Comparison of ENCODE assay signal across 27 cellular contexts in the genomic region with DNA sequence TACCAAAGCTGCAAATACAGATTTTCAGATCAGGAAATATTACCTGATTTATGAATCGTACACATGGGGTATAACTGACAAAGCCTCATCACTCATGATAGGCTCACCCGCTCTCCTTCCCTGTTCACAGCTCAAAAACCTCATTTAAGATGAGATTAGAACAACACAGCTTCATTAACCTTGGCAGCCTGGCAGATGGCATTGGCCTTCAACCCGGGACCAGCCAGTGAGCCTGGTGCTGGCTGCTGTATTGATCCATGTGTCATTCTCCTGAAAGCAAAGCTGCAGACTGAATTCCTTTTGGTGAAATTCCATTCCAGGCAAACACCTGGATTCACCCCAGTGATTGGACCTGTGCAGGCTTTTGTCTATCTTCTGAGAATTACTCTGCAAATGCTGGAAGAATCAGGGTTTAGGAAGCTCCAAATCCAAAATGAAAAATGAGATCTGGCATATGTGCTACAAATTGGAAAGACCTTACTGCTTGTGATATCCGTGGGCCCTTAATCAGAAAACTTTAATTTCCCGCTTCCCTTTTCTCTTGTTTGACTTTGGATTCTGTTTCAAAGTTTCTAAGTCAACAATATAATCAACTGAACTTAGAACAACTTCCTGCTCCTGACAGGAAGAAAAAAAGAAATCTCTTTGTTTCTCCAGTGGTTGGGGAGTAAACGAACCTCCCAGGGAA.
DNase-seq lines count a peak whose midpoint lies in the region; ATAC-seq, FAIRE-seq and TF ChIP-seq lines count a peak whose summit lies in the region.
"Had no signal": no experiment of that assay in that cellular context is flagged by ENCODE, and none has a peak within 500 bp of the region (broad histone marks: within the 10 kb centered on the region; RNA-seq: fewer than 3 reads in every experiment).

No MANE protein-coding gene starts in this region.

- H3K9ac ChIP-seq in keratinocyte (ENCODE audit: control insufficient read depth, extremely low read depth, insufficient read depth, low read length), result no peak overlapping the region
- no peak overlapping the region for H3K9ac ChIP-seq in neuronal stem cell (ENCODE audit: low read depth, low read length, poor library complexity)

- H4K91ac ChIP-seq in neuronal stem cell (ENCODE audit: low read depth, low read length, poor library complexity), result no peak overlapping the region

- no peak overlapping the region for H2BK5ac ChIP-seq in neuronal stem cell (ENCODE audit: low read length)

- H3K23ac ChIP-seq in neuronal stem cell (ENCODE audit: low read depth, low read length, poor library complexity), result no peak overlapping the region

- no peak for FAIRE-seq in keratinocyte (lab: Jason Lieb, UNC)
- FAIRE-seq: GM12878, urothelium cell line had no signal

- H3K4ac ChIP-seq in neuronal stem cell (ENCODE audit: low read length), result no peak overlapping the region

- H2AK5ac ChIP-seq in neuronal stem cell (ENCODE audit: low read depth, low read length), result no peak overlapping the region

- H3K9me3 ChIP-seq in keratinocyte (ENCODE audit: control insufficient read depth, low read depth, low read length) (no peaks in the 10 kb centered on the region), neuronal stem cell (replicated peaks in 1 of 2; ENCODE audit: control insufficient read depth in 2 of 2, insufficient read depth in 1 of 2, low read depth in 1 of 2, low read length in 2 of 2) (no peaks in the 10 kb centered on the region), suprapubic skin (no peaks in the 10 kb centered on the region)
- H3K9me3 ChIP-seq: left ventricle myocardium inferior had no signal

- H3K9me1 ChIP-seq in keratinocyte (ENCODE audit: control insufficient read depth, extremely low read depth, insufficient read depth, low read length), result no peaks in the 10 kb centered on the region

- no CpG with 5 or more reads among the region's 6 CpGs for WGBS in neuronal stem cell (ENCODE audit: extremely low coverage in 2 of 2, insufficient read length in 2 of 2, insufficient replicate concordance in 1 of 2), 2 donors
- 51% methylated on average over 6 of the region's 6 CpGs for WGBS in suprapubic skin

- DNase-seq in DMS 273 (lab: John Stamatoyannopoulos, UW; ENCODE audit: unreplicated experiment) (peak; percentile 81), MV-4-11 (lab: John Stamatoyannopoulos, UW) (peak; percentile 7), keratinocyte (ENCODE audit: low read depth, low spot score) (no peak), neuronal stem cell (ENCODE audit: low spot score) (no peak), kidney glomerular epithelial cell (lab: John Stamatoyannopoulos, UW) (no peak), suprapubic skin (ENCODE audit: low spot score in 2 of 2) (no peak)
- DNase-seq: ACHN; activated CD4-positive, alpha-beta memory T cell treated with anti-CD3 and anti-CD28 coated beads for 36 hours; activated CD4-positive, CD25-positive, alpha-beta regulatory T cell; activated gamma-delta T cell treated with Interleukin-2 at 50 U/mL for 16 hours; brain microvascular endothelial cell; effector CD4-positive, alpha-beta T cell; left ventricle myocardium inferior; midbrain; NCI-H1105; NCI-H1930; NCI-H226; PC-9; SHP77; stimulated activated CD4-positive, alpha-beta T cell treated with anti-CD3 and anti-CD28 coated beads, Interleukin-1b, Interleukin-23, amount 100 ng/mL, for 48 hours; substantia nigra had no signal

- H4K8ac ChIP-seq in neuronal stem cell (ENCODE audit: low read depth, low read length), result no peak overlapping the region

- TF ChIP-seq CTCF in keratinocyte (optimal IDR thresholded peaks at IDR 0.05 in 1 of 3, IDR thresholded peaks at IDR 0.05 in 1 of 3, conservative IDR thresholded peaks at IDR 0.05 in 1 of 3; ENCODE audit: extremely low read depth in 1 of 3, insufficient read depth in 2 of 3, low read length in 3 of 3), result no peak
- TF ChIP-seq CTCF in suprapubic skin (IDR thresholded peaks at IDR 0.05), result no peak

- TF ChIP-seq EP300 in suprapubic skin (IDR thresholded peaks at IDR 0.05), result no peak

- dilution Hi-C loops in keratinocyte (cut with MboI; ENCODE audit: extremely low pct_ligation_motif_present, low sequenced_read_pairs), result no loop called here

- no peak overlapping the region for H2BK12ac ChIP-seq in neuronal stem cell (ENCODE audit: low read length)

- H3K4me1 ChIP-seq in keratinocyte (ENCODE audit: control insufficient read depth, extremely low read depth, insufficient read depth, low read length), result peaks cover 3% of the 10 kb centered on the region
- no peaks in the 10 kb centered on the region for H3K4me1 ChIP-seq in neuronal stem cell (ENCODE audit: control insufficient read depth in 2 of 2, insufficient read depth in 1 of 2, low read depth in 1 of 2, low read length in 2 of 2)
- peaks cover 8% of the 10 kb centered on the region for H3K4me1 ChIP-seq in suprapubic skin
- H3K4me1 ChIP-seq: foreskin keratinocyte had no signal

- no peak overlapping the region for H3K14ac ChIP-seq in neuronal stem cell (ENCODE audit: low read length)

- H2BK120ac ChIP-seq in neuronal stem cell (ENCODE audit: low read depth, low read length), result no peak overlapping the region

- H3K79me2 ChIP-seq in keratinocyte (ENCODE audit: control insufficient read depth, insufficient read depth, low read length), result no peaks in the 10 kb centered on the region

- no peak for TF ChIP-seq POLR2A in suprapubic skin (IDR thresholded peaks at IDR 0.05)

- no peaks in the 10 kb centered on the region for H4K20me1 ChIP-seq in keratinocyte (ENCODE audit: control insufficient read depth, extremely low read depth, insufficient read depth, low read length)

- H3K27ac ChIP-seq in keratinocyte (ENCODE audit: control insufficient read depth, insufficient read depth, low read length), result no peak overlapping the region
- H3K27ac ChIP-seq in neuronal stem cell (replicated peaks; ENCODE audit: low read length), result no peak overlapping the region
- H3K27ac ChIP-seq in suprapubic skin, result no peak overlapping the region
- H3K27ac ChIP-seq: brain microvascular endothelial cell, foreskin keratinocyte, left ventricle myocardium inferior, PC-9 had no signal

- no peak overlapping the region for H3K18ac ChIP-seq in neuronal stem cell (ENCODE audit: low read length)

- no peak for ATAC-seq in HG02870 (IDR thresholded peaks at IDR 0.05; ENCODE audit: unreplicated experiment)
- ATAC-seq in esophagus mucosa, result no peak
- ATAC-seq: foreskin keratinocyte, GM12878 had no signal

- H2AFZ ChIP-seq in keratinocyte (ENCODE audit: control insufficient read depth, low read length) (peak overlapping the region; percentile 54), neuronal stem cell (ENCODE audit: low read length) (peak overlapping the region; percentile 31)
- H2AFZ ChIP-seq: PC-9 had no signal

- H3K36me3 ChIP-seq in keratinocyte (ENCODE audit: control insufficient read depth in 2 of 2, extremely low read depth in 1 of 2, insufficient read depth in 2 of 2, low read length in 2 of 2) (no peaks in the 10 kb centered on the region), neuronal stem cell (replicated peaks in 1 of 2; ENCODE audit: control insufficient read depth in 2 of 2, insufficient read depth in 2 of 2, low read length in 2 of 2) (no peaks in the 10 kb centered on the region), suprapubic skin (no peaks in the 10 kb centered on the region)
- H3K36me3 ChIP-seq: brain microvascular endothelial cell, left ventricle myocardium inferior had no signal

- H3K4me3 ChIP-seq in keratinocyte (ENCODE audit: control insufficient read depth in 2 of 3, extremely low read depth in 1 of 3, insufficient read depth in 2 of 3, low read depth in 1 of 3, low read length in 3 of 3), result no peak overlapping the region
- no peak overlapping the region for H3K4me3 ChIP-seq in neuronal stem cell (ENCODE audit: low read length in 2 of 2)
- no peak overlapping the region for H3K4me3 ChIP-seq in suprapubic skin
- H3K4me3 ChIP-seq: GM12878, left ventricle myocardium inferior, PC-9, skin epidermis had no signal

- no peak overlapping the region for H3K4me2 ChIP-seq in keratinocyte (ENCODE audit: control insufficient read depth, extremely low read depth, insufficient read depth, low read depth, low read length)
- no peak overlapping the region for H3K4me2 ChIP-seq in neuronal stem cell (ENCODE audit: insufficient read depth, low read length, poor library complexity, severe bottlenecking)
- H3K4me2 ChIP-seq: PC-9 had no signal

- H3K79me1 ChIP-seq in neuronal stem cell (ENCODE audit: low read depth, low read length), result no peaks in the 10 kb centered on the region

- no peaks in the 10 kb centered on the region for H3K27me3 ChIP-seq in keratinocyte (ENCODE audit: control insufficient read depth, extremely low read depth, insufficient read depth, low read length)
- H3K27me3 ChIP-seq in neuronal stem cell (ENCODE audit: control insufficient read depth in 3 of 3, insufficient read depth in 3 of 3, low read depth in 1 of 3, low read length in 3 of 3), result no peaks in the 10 kb centered on the region
- no peaks in the 10 kb centered on the region for H3K27me3 ChIP-seq in suprapubic skin
- H3K27me3 ChIP-seq: brain microvascular endothelial cell, foreskin keratinocyte had no signal

- H2BK15ac ChIP-seq in neuronal stem cell (ENCODE audit: low read length), result no peak overlapping the region

Comparison
In these comparisons a context has a peak if more than half of its experiments do, and no peak if none do; other contexts are left out.
1. DNase-seq: peak in DMS 273 (single experiment) and MV-4-11 (single experiment); none in keratinocyte (single experiment), neuronal stem cell (single experiment), kidney glomerular epithelial cell (single experiment) and suprapubic skin (0 of 2).